Comparison of ENCODE assay signal across 8 cellular contexts in genomic region chr7:25894902-25895791, GRCh38.
DNase-seq lines count a peak whose midpoint lies in the region; ATAC-seq, FAIRE-seq and TF ChIP-seq lines count a peak whose summit lies in the region.

No MANE protein-coding gene starts in this region.

- H2AFZ ChIP-seq in endothelial cell of umbilical vein (ENCODE audit: low read depth, low read length): peak overlapping the region; percentile 55

- intact Hi-C loops in endothelial cell of umbilical vein (cut with micrococcal nuclease): loop anchor here (5.0 to 10.0 kb wide), 4 partner anchors 182 to 960 kb away; partner anchors contain the start of gene NFE2L3

- dilution Hi-C loops in endothelial cell of umbilical vein (cut with MboI; ENCODE audit: extremely low pct_ligation_motif_present, low sequenced_read_pairs): no loop called here

- H3K4me2 ChIP-seq in endothelial cell of umbilical vein (ENCODE audit: insufficient read depth, low read length): peak overlapping the region; percentile 14

- no peaks in the 10 kb centered on the region for H3K9me1 ChIP-seq in endothelial cell of umbilical vein (replicated peaks; ENCODE audit: control insufficient read depth, extremely low read depth, insufficient read depth, low read length)

- DNase-seq in NCI-H2081 (lab: John Stamatoyannopoulos, UW) (peak; percentile 14 to 45), NCI-H2081 treated with DMSO at 0.1 percent for 48 hours (lab: John Stamatoyannopoulos, UW) (no peak), NCI-H748 (lab: John Stamatoyannopoulos, UW; ENCODE audit: unreplicated experiment) (peak; percentile 62), endothelial cell of umbilical vein (ENCODE audit: low read depth, low spot score) (peak; percentile 32)
- peak; percentile 10 for DNase-seq in activated CD8-positive, alpha-beta memory T cell treated with anti-CD3 and anti-CD28 coated beads, Interleukin-2, amount 50 U/mL, for 1 hour (ENCODE audit: extremely low read depth)
- DNase-seq in stimulated activated CD8-positive, alpha-beta memory T cell treated with anti-CD3 and anti-CD28 coated beads, Interleukin-7, amount 100 ng/mL, for 4 hours (ENCODE audit: low read depth in 2 of 2): peak; percentile 25 to 48

- BruUV-seq in endothelial cell of umbilical vein (replicated peaks; lab: Mats Ljungman, UMichigan): no TSS peak

- CTCF ChIA-PET in endothelial cell of umbilical vein (lab: Charles Lee): interaction anchor here (0.8 to 9.7 kb wide), 16 partner anchors 11 to 1266 kb away, joined by 3 to 304 read pairs (median 4); no protein-coding TSS in a partner anchor

- H3K9ac ChIP-seq in endothelial cell of umbilical vein (replicated peaks; ENCODE audit: extremely low read depth, insufficient read depth, low read length): no peak overlapping the region

- no peaks in the 10 kb centered on the region for H4K20me1 ChIP-seq in endothelial cell of umbilical vein (replicated peaks; ENCODE audit: control insufficient read depth, extremely low read depth, insufficient read depth, low read length)

- no peak for TF ChIP-seq POLR2A in endothelial cell of umbilical vein (IDR thresholded peaks at IDR 0.05; ENCODE audit: low read depth, low read length)

- peak; percentile 78 to 79 for TF ChIP-seq CTCF in endothelial cell of umbilical vein (IDR thresholded peaks at IDR 0.05; ENCODE audit: extremely low read depth in 1 of 2, insufficient read depth in 1 of 2, low read depth in 1 of 2, low read length in 2 of 2)

- H3K27ac ChIP-seq in endothelial cell of umbilical vein (ENCODE audit: insufficient read depth, low read depth, low read length): no peak overlapping the region
- no peak overlapping the region for H3K27ac ChIP-seq in muscle layer of duodenum (ENCODE audit: low read length)

- H3K79me2 ChIP-seq in endothelial cell of umbilical vein (ENCODE audit: control insufficient read depth, insufficient read depth, low read length): no peaks in the 10 kb centered on the region

- H3K4me3 ChIP-seq in endothelial cell of umbilical vein (replicated peaks in 1 of 3; ENCODE audit: insufficient read depth in 1 of 3, low read depth in 1 of 3, low read length in 3 of 3) (no peak overlapping the region), muscle layer of duodenum (ENCODE audit: low read depth in 1 of 2, low read length in 2 of 2) (peak overlapping the region; percentile 43 to 53)

- H3K27me3 ChIP-seq in endothelial cell of umbilical vein (ENCODE audit: control insufficient read depth in 2 of 2, insufficient read depth in 2 of 2, low read length in 2 of 2) (peaks cover under 1 to 11% of the 10 kb centered on the region in 2 experiments), muscle layer of duodenum (ENCODE audit: low read depth, low read length) (peaks cover 5% of the 10 kb centered on the region)

- POLR2A ChIA-PET in endothelial cell of umbilical vein (lab: Charles Lee): interaction anchor here (1.3 kb wide), 1 partner anchor 470 kb away, joined by 3 read pairs; no protein-coding TSS in a partner anchor

- H3K4me1 ChIP-seq in endothelial cell of umbilical vein (ENCODE audit: control insufficient read depth, extremely low read depth, insufficient read depth, low read length) (peaks cover 16% of the 10 kb centered on the region), muscle layer of duodenum (ENCODE audit: control insufficient read depth in 1 of 2, insufficient read depth in 2 of 2, low read length in 2 of 2) (peaks cover 6 to 8% of the 10 kb centered on the region in 2 donors)

- no peaks in the 10 kb centered on the region for H3K9me3 ChIP-seq in endothelial cell of umbilical vein (replicated peaks; ENCODE audit: control insufficient read depth, insufficient read depth, low read length)
- no peaks in the 10 kb centered on the region for H3K9me3 ChIP-seq in muscle layer of duodenum (ENCODE audit: control insufficient read depth in 1 of 2, low read length in 2 of 2)

- ATAC-seq in HG02870 (IDR thresholded peaks at IDR 0.05; ENCODE audit: unreplicated experiment): peak; percentile 47

- H3K36me3 ChIP-seq in endothelial cell of umbilical vein (ENCODE audit: control insufficient read depth in 2 of 2, extremely low read depth in 1 of 2, insufficient read depth in 2 of 2, low read length in 2 of 2) (no peaks in the 10 kb centered on the region), muscle layer of duodenum (ENCODE audit: control insufficient read depth in 1 of 2, insufficient read depth in 2 of 2, low read length in 2 of 2) (no peaks in the 10 kb centered on the region)

- FAIRE-seq in endothelial cell of umbilical vein (lab: Jason Lieb, UNC): peak; percentile 73

TF ChIP-seq in endothelial cell of umbilical vein, 7 proteins besides CTCF, POLR2A, EP300 and RAD21:
- no peak for TF ChIP-seq JUN (IDR thresholded peaks at IDR 0.05; ENCODE audit: borderline replicate concordance, insufficient read depth, insufficient read length, low read depth)
- TF ChIP-seq GATA2 (IDR thresholded peaks at IDR 0.05; ENCODE audit: insufficient read depth, insufficient read length, low read depth, low read length): no peak
- no peak for TF ChIP-seq MYC (IDR thresholded peaks at IDR 0.05; ENCODE audit: low read depth, low read length)
- no peak for TF ChIP-seq EZH2 (IDR thresholded peaks at IDR 0.05; ENCODE audit: borderline replicate concordance, low read depth, low read length, severe bottlenecking)
- no peak for TF ChIP-seq POLR2AphosphoS5 (IDR thresholded peaks at IDR 0.05; ENCODE audit: insufficient read depth, low read depth, low read length)

Comparison
In these comparisons a context has a peak if more than half of its experiments do, and no peak if none do; other contexts are left out.
1. H3K4me3 ChIP-seq: peak in muscle layer of duodenum (2 of 2); none in endothelial cell of umbilical vein (0 of 3).